ENCODE assay signal across 29 cellular contexts in genomic region chr4:143742834-143743233, GRCh38. TPM values are rescaled to one million over a fixed set of nuclear protein-coding genes. Genes with fewer than 3 reads are reported as not detected.
"Had no signal": no experiment of that assay in that cellular context is flagged by ENCODE, and none has a peak within 500 bp of the region (broad histone marks: within the 10 kb centered on the region; RNA-seq: fewer than 3 reads in every experiment).

No MANE protein-coding gene starts in this region.

- DNase-seq: stimulated activated CD4-positive, alpha-beta T cell treated with anti-CD3 and anti-CD28 coated beads, Interleukin-2, amount 100 ng/mL, for 48 hours; stimulated activated CD4-positive, alpha-beta T cell treated with anti-CD3 and anti-CD28 coated beads, Interleukin-4, amount 100 ng/mL, for 1 hour; stimulated activated CD4-positive, alpha-beta T cell treated with anti-CD3 and anti-CD28 coated beads, Interleukin-4, amount 100 ng/mL, for 24 hours; stimulated activated CD4-positive, alpha-beta T cell treated with anti-CD3 and anti-CD28 coated beads, Interleukin-4, amount 100 ng/mL, for 4 hours; stimulated activated CD8-positive, alpha-beta memory T cell treated with anti-CD3 and anti-CD28 coated beads, Interleukin-4, amount 100 ng/mL, for 48 hours; stimulated activated naive B cell treated with anti-CD40 and anti-IgM and Interleukin-4, amounts not matched to agents 10 μg/mL and 1 μg/mL and 100 μg/mL, for 72 hours; stimulated activated naive CD4-positive, alpha-beta T cell; stimulated activated naive CD4-positive, alpha-beta T cell treated with Interleukin-2 at 50 U/mL for 16 hours; stimulated activated naive CD8-positive, alpha-beta T cell treated with anti-CD3 and anti-CD28 coated beads, Interleukin-15, amount 100 ng/mL, for 72 hours; stimulated activated naive CD8-positive, alpha-beta T cell treated with anti-CD3 and anti-CD28 coated beads, Interleukin-15, Interleukin-2, amounts not matched to agents 100 U/mL and 50 U/mL, for 24 hours; stomach; substantia nigra; testis; thyroid gland; tibial artery; transverse colon; trophoblast cell; upper lobe of left lung; upper lobe of right lung; uterus had no signal

- H3K9me3 ChIP-seq: stomach, suprapubic skin, testis, thoracic aorta, thyroid gland, tibial artery, transverse colon, upper lobe of left lung, upper lobe of right lung, uterus, vagina had no signal

- H3K4me1 ChIP-seq: stomach, suprapubic skin, testis, thyroid gland, transverse colon, upper lobe of left lung, upper lobe of right lung, uterus, vagina had no signal

- H3K27me3 ChIP-seq: stomach, suprapubic skin, testis, thyroid gland, tibial artery, transverse colon, upper lobe of left lung, upper lobe of right lung, uterus, vagina had no signal

- H3K36me3 ChIP-seq: stomach, suprapubic skin, thoracic aorta, thyroid gland, tibial artery, transverse colon, upper lobe of left lung, upper lobe of right lung, uterus, vagina had no signal

- H3K27ac Mint-ChIP-seq: stimulated activated effector memory CD8-positive, alpha-beta T cell treated with anti-CD3 and anti-CD28 coated beads, Interleukin-12 subunit alpha, Interleukin-12 subunit beta, amount 100 ng/mL, for 72 hours; stimulated activated memory B cell treated with anti-CD40 and anti-IgM and Interleukin-4, amounts not matched to agents 10 μg/mL and 1 μg/mL and 100 μg/mL, for 72 hours; stimulated activated naive B cell treated with anti-CD40 and anti-IgM and Interleukin-4, amounts not matched to agents 10 μg/mL and 1 μg/mL and 100 μg/mL, for 72 hours; stimulated activated naive CD8-positive, alpha-beta T cell treated with anti-CD3 and anti-CD28 coated beads, Interleukin-15, amount 100 ng/mL, for 72 hours; stimulated activated naive CD8-positive, alpha-beta T cell treated with anti-CD3 and anti-CD28 coated beads, Interleukin-15, Interleukin-2, amounts not matched to agents 100 ng/mL and 50 ng/mL, for 24 hours; type B pancreatic cell had no signal

- H3K4me1 Mint-ChIP-seq: stimulated activated effector memory CD8-positive, alpha-beta T cell treated with anti-CD3 and anti-CD28 coated beads, Interleukin-12 subunit alpha, Interleukin-12 subunit beta, amount 100 ng/mL, for 72 hours; stimulated activated memory B cell treated with anti-CD40 and anti-IgM and Interleukin-4, amounts not matched to agents 10 μg/mL and 1 μg/mL and 100 μg/mL, for 72 hours; stimulated activated naive B cell treated with anti-CD40 and anti-IgM and Interleukin-4, amounts not matched to agents 10 μg/mL and 1 μg/mL and 100 μg/mL, for 72 hours; stimulated activated naive CD8-positive, alpha-beta T cell treated with anti-CD3 and anti-CD28 coated beads, Interleukin-15, amount 100 ng/mL, for 72 hours had no signal

- ATAC-seq: stimulated activated effector memory CD8-positive, alpha-beta T cell treated with anti-CD3 and anti-CD28 coated beads, Interleukin-12 subunit alpha, Interleukin-12 subunit beta, amount 100 ng/mL, for 72 hours; stimulated activated memory B cell treated with anti-CD40 and anti-IgM and Interleukin-4, amounts not matched to agents 10 μg/mL and 1 μg/mL and 100 μg/mL, for 72 hours; stimulated activated naive B cell treated with anti-CD40 and anti-IgM and Interleukin-4, amounts not matched to agents 10 μg/mL and 1 μg/mL and 100 μg/mL, for 72 hours; stimulated activated naive CD8-positive, alpha-beta T cell treated with anti-CD3 and anti-CD28 coated beads, Interleukin-15, amount 100 ng/mL, for 72 hours; stimulated activated naive CD8-positive, alpha-beta T cell treated with anti-CD3 and anti-CD28 coated beads, Interleukin-15, Interleukin-2, amounts not matched to agents 100 U/mL and 50 U/mL, for 24 hours; upper lobe of right lung had no signal

- H3K4me3 Mint-ChIP-seq: stimulated activated effector memory CD8-positive, alpha-beta T cell treated with anti-CD3 and anti-CD28 coated beads, Interleukin-12 subunit alpha, Interleukin-12 subunit beta, amount 100 ng/mL, for 72 hours; stimulated activated memory B cell treated with anti-CD40 and anti-IgM and Interleukin-4, amounts not matched to agents 10 μg/mL and 1 μg/mL and 100 μg/mL, for 72 hours; stimulated activated naive B cell treated with anti-CD40 and anti-IgM and Interleukin-4, amounts not matched to agents 10 μg/mL and 1 μg/mL and 100 μg/mL, for 72 hours; stimulated activated naive CD8-positive, alpha-beta T cell treated with anti-CD3 and anti-CD28 coated beads, Interleukin-15, amount 100 ng/mL, for 72 hours; stimulated activated naive CD8-positive, alpha-beta T cell treated with anti-CD3 and anti-CD28 coated beads, Interleukin-15, Interleukin-2, amounts not matched to agents 100 ng/mL and 50 ng/mL, for 24 hours; type B pancreatic cell had no signal

- FAIRE-seq: urothelium cell line had no signal

- H3K27ac ChIP-seq: stomach, suprapubic skin, testis, thoracic aorta, thyroid gland, tibial artery, transverse colon, upper lobe of left lung, upper lobe of right lung, uterus, vagina had no signal

- H3K4me3 ChIP-seq: stomach, suprapubic skin, testis, thoracic aorta, thyroid gland, tibial artery, transverse colon, upper lobe of left lung, upper lobe of right lung, uterus, vagina had no signal

- H3K36me3 Mint-ChIP-seq: stimulated activated effector memory CD8-positive, alpha-beta T cell treated with anti-CD3 and anti-CD28 coated beads, Interleukin-12 subunit alpha, Interleukin-12 subunit beta, amount 100 ng/mL, for 72 hours; stimulated activated memory B cell treated with anti-CD40 and anti-IgM and Interleukin-4, amounts not matched to agents 10 μg/mL and 1 μg/mL and 100 μg/mL, for 72 hours; stimulated activated naive B cell treated with anti-CD40 and anti-IgM and Interleukin-4, amounts not matched to agents 10 μg/mL and 1 μg/mL and 100 μg/mL, for 72 hours; type B pancreatic cell had no signal

- H3K27me3 Mint-ChIP-seq: stimulated activated memory B cell treated with anti-CD40 and anti-IgM and Interleukin-4, amounts not matched to agents 10 μg/mL and 1 μg/mL and 100 μg/mL, for 72 hours; stimulated activated naive B cell treated with anti-CD40 and anti-IgM and Interleukin-4, amounts not matched to agents 10 μg/mL and 1 μg/mL and 100 μg/mL, for 72 hours; stimulated activated naive CD8-positive, alpha-beta T cell treated with anti-CD3 and anti-CD28 coated beads, Interleukin-15, amount 100 ng/mL, for 72 hours; stimulated activated naive CD8-positive, alpha-beta T cell treated with anti-CD3 and anti-CD28 coated beads, Interleukin-15, Interleukin-2, amounts not matched to agents 100 ng/mL and 50 ng/mL, for 24 hours; type B pancreatic cell had no signal

RNA-seq across cellular contexts. Expression of gene FREM3, which starts 42.4 kb away (rescaled TPM):
- total RNA-seq: subcutaneous adipose tissue, suprapubic skin, thyroid gland, transverse colon, vagina had no signal
